ENCODE assay signal across 1 cellular context in genomic region chr21:44483288-44484237, GRCh38.
A peak's percentile ranks its signal among the peaks of the same experiment; 100 is the strongest.
TF ChIP-seq lines count a peak whose summit lies in the region.

No MANE protein-coding gene starts in this region.

TF ChIP-seq in HepG2, 621 proteins besides CTCF, POLR2A, EP300 and RAD21 (continued from another document and continues in another):
- TF ChIP-seq ZNF687 (CRISPR knock-in tag; IDR thresholded peaks at IDR 0.05), result peak; percentile 77
- TF ChIP-seq, protein P1, sequence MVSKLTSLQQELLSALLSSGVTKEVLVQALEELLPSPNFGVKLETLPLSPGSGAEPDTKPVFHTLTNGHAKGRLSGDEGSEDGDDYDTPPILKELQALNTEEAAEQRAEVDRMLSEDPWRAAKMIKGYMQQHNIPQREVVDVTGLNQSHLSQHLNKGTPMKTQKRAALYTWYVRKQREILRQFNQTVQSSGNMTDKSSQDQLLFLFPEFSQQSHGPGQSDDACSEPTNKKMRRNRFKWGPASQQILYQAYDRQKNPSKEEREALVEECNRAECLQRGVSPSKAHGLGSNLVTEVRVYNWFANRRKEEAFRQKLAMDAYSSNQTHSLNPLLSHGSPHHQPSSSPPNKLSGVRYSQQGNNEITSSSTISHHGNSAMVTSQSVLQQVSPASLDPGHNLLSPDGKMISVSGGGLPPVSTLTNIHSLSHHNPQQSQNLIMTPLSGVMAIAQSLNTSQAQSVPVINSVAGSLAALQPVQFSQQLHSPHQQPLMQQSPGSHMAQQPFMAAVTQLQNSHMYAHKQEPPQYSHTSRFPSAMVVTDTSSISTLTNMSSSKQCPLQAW (CRISPR knock-in tag; IDR thresholded peaks at IDR 0.05), result peak; percentile 43; the same call in 1 of the 2 replicates
- no peak for TF ChIP-seq GPBP1L1 (CRISPR knock-in tag; IDR thresholded peaks at IDR 0.05)
- TF ChIP-seq ATF1 (CRISPR knock-in tag; IDR thresholded peaks at IDR 0.05), result peak; percentile 55; the same call in 1 of the 2 replicates
- no peak for TF ChIP-seq ZNF772 (CRISPR knock-in tag; IDR thresholded peaks at IDR 0.05)
- no peak for TF ChIP-seq CEBPG (CRISPR knock-in tag; IDR thresholded peaks at IDR 0.05)
- TF ChIP-seq U2AF1 (optimal IDR thresholded peaks at IDR 0.05; ENCODE audit: low read depth, low read length), result peak; percentile 66
- TF ChIP-seq ZSCAN5A (CRISPR knock-in tag; IDR thresholded peaks at IDR 0.05; ENCODE audit: borderline replicate concordance), result no peak
- TF ChIP-seq NAIF1 (CRISPR knock-in tag; IDR thresholded peaks at IDR 0.05; ENCODE audit: borderline replicate concordance), result 0 out of 2 replicates have a peak, but pooled peaks have one; percentile 20
- TF ChIP-seq SIX4 (CRISPR knock-in tag; IDR thresholded peaks at IDR 0.05), result no peak
- TF ChIP-seq ZNF816 (CRISPR knock-in tag; IDR thresholded peaks at IDR 0.05; ENCODE audit: borderline replicate concordance), result no peak
- no peak for TF ChIP-seq MTF2 (CRISPR knock-in tag; IDR thresholded peaks at IDR 0.05; ENCODE audit: borderline replicate concordance)
- 0 out of 2 replicates have a peak, but pooled peaks have one; percentile 33 for TF ChIP-seq CCDC6 (CRISPR knock-in tag; IDR thresholded peaks at IDR 0.05)
- TF ChIP-seq ZNF414 (CRISPR knock-in tag; IDR thresholded peaks at IDR 0.05), result peak; percentile 47; the same call in 1 of the 2 replicates
- TF ChIP-seq, protein P2, sequence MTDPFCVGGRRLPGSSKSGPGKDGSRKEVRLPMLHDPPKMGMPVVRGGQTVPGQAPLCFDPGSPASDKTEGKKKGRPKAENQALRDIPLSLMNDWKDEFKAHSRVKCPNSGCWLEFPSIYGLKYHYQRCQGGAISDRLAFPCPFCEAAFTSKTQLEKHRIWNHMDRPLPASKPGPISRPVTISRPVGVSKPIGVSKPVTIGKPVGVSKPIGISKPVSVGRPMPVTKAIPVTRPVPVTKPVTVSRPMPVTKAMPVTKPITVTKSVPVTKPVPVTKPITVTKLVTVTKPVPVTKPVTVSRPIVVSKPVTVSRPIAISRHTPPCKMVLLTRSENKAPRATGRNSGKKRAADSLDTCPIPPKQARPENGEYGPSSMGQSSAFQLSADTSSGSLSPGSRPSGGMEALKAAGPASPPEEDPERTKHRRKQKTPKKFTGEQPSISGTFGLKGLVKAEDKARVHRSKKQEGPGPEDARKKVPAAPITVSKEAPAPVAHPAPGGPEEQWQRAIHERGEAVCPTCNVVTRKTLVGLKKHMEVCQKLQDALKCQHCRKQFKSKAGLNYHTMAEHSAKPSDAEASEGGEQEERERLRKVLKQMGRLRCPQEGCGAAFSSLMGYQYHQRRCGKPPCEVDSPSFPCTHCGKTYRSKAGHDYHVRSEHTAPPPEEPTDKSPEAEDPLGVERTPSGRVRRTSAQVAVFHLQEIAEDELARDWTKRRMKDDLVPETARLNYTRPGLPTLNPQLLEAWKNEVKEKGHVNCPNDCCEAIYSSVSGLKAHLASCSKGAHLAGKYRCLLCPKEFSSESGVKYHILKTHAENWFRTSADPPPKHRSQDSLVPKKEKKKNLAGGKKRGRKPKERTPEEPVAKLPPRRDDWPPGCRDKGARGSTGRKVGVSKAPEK (CRISPR knock-in tag; IDR thresholded peaks at IDR 0.05; ENCODE audit: borderline replicate concordance), result 0 out of 2 replicates have a peak, but pooled peaks have one; percentile 69
- no peak for TF ChIP-seq GABPA (IDR thresholded peaks at IDR 0.05; ENCODE audit: low read depth, low read length)
- no peak for TF ChIP-seq GABPA (CRISPR knock-in tag; IDR thresholded peaks at IDR 0.05; ENCODE audit: low read depth)
- TF ChIP-seq, protein P3, sequence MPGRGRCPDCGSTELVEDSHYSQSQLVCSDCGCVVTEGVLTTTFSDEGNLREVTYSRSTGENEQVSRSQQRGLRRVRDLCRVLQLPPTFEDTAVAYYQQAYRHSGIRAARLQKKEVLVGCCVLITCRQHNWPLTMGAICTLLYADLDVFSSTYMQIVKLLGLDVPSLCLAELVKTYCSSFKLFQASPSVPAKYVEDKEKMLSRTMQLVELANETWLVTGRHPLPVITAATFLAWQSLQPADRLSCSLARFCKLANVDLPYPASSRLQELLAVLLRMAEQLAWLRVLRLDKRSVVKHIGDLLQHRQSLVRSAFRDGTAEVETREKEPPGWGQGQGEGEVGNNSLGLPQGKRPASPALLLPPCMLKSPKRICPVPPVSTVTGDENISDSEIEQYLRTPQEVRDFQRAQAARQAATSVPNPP (CRISPR knock-in tag; IDR thresholded peaks at IDR 0.05), result no peak
- peak; percentile 48; the same call in 1 of the 2 replicates for TF ChIP-seq ZNF629 (CRISPR knock-in tag; conservative IDR thresholded peaks at IDR 0.05)
- TF ChIP-seq BCLAF1 (IDR thresholded peaks at IDR 0.05), result no peak
- no peak for TF ChIP-seq ZNF207 (IDR thresholded peaks at IDR 0.05; ENCODE audit: borderline replicate concordance)
- TF ChIP-seq ERF (CRISPR knock-in tag; IDR thresholded peaks at IDR 0.05), result 0 out of 2 replicates have a peak, but pooled peaks have one; percentile 16
- no peak for TF ChIP-seq IKZF1 (IDR thresholded peaks at IDR 0.05)
- TF ChIP-seq GLI4 (CRISPR knock-in tag; IDR thresholded peaks at IDR 0.05; ENCODE audit: borderline replicate concordance), result no peak; the same call in 1 of the 2 replicates
- TF ChIP-seq KLF6 (CRISPR knock-in tag; IDR thresholded peaks at IDR 0.05), result 0 out of 2 replicates have a peak, but pooled peaks have one; percentile 23
- no peak for TF ChIP-seq ZNF512 (CRISPR knock-in tag; IDR thresholded peaks at IDR 0.05)
- no peak for TF ChIP-seq CBX5 (CRISPR knock-in tag; IDR thresholded peaks at IDR 0.05; ENCODE audit: borderline replicate concordance)
- TF ChIP-seq, protein P4, sequence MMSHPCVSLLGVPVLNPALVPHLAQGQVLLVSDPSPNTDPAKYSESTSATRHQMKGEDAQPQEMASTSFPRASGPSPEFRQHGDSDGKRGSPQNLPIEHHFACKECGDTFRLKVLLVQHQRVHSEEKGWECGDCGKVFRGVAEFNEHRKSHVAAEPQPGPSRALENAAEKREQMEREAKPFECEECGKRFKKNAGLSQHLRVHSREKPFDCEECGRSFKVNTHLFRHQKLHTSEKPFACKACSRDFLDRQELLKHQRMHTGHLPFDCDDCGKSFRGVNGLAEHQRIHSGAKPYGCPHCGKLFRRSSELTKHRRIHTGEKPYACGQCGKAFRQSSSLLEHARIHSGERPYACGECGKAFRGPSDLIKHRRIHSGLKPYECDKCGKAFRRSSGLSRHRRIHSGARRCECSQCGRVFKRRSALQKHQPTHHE (CRISPR knock-in tag; IDR thresholded peaks at IDR 0.05; ENCODE audit: borderline replicate concordance), result no peak
- no peak for TF ChIP-seq SYNCRIP (IDR thresholded peaks at IDR 0.05; ENCODE audit: insufficient read depth, low read depth, low read length)
- peak; percentile 49; the same call in 1 of the 2 replicates for TF ChIP-seq MLX (CRISPR knock-in tag; IDR thresholded peaks at IDR 0.05)
- TF ChIP-seq ZNF329 (CRISPR knock-in tag; IDR thresholded peaks at IDR 0.05; ENCODE audit: low read depth), result no peak
- TF ChIP-seq ZNF121 (CRISPR knock-in tag; IDR thresholded peaks at IDR 0.05), result peak; percentile 58; the same call in 1 of the 2 replicates
- TF ChIP-seq, protein P5, sequence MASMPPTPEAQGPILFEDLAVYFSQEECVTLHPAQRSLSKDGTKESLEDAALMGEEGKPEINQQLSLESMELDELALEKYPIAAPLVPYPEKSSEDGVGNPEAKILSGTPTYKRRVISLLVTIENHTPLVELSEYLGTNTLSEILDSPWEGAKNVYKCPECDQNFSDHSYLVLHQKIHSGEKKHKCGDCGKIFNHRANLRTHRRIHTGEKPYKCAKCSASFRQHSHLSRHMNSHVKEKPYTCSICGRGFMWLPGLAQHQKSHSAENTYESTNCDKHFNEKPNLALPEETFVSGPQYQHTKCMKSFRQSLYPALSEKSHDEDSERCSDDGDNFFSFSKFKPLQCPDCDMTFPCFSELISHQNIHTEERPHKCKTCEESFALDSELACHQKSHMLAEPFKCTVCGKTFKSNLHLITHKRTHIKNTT (CRISPR knock-in tag; IDR thresholded peaks at IDR 0.05), result no peak
- TF ChIP-seq ZFP36L1 (CRISPR knock-in tag; IDR thresholded peaks at IDR 0.05), result 0 out of 2 replicates have a peak, but pooled peaks have one; percentile 23
- TF ChIP-seq PRMT3 (CRISPR knock-in tag; IDR thresholded peaks at IDR 0.05; ENCODE audit: borderline replicate concordance, low read depth), result no peak
- no peak for TF ChIP-seq SSRP1 (CRISPR knock-in tag; IDR thresholded peaks at IDR 0.05)
- TF ChIP-seq ZNF138 (CRISPR knock-in tag; IDR thresholded peaks at IDR 0.05; ENCODE audit: low read depth), result no peak
